ENCODE assay signal across 1 cellular context in the genomic region with DNA sequence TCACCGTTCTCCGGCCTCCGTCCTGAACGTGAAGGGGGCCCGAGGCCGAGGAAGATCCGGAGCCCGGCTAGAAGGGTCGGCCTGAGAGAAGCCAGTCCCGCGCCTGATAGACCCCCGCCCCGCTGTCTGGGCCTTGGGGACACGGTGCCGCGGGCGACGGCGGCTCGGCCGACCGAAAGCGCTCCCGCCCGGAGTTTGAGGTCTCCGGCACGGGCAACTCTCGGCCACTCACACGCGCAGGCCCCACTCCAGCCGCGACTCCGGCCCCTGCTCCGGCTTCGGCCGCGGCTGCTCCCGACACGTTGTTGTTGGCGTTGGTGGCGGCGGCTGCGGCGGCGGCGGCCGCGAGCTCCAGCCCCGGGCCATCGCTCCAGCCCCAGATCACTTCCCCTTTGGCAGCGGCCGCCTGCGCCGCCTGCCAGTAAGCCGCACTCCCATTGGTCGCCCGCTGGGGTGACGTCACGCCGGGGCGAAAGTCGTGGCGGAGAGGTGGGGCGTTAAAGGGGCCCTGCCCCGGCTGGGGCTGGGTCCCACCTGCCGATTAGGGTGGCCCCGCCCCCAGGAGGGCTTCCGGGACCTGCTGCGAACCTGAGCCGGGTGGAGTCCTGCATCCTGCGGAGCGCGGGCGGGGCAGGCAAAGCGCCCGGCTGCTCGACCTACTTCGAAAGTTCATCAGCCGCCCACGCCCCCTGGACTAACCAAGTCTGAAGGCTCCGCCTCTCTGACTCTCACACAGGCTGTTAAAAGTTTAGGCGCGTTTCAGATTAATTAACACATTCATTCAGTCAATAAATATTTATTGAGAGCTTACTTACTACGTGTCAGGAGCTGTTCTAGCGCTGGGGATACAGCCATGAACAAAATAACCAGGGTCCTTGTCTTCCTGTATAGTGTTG.
TF ChIP-seq lines count a peak whose summit lies in the region.

A gene with protein sequence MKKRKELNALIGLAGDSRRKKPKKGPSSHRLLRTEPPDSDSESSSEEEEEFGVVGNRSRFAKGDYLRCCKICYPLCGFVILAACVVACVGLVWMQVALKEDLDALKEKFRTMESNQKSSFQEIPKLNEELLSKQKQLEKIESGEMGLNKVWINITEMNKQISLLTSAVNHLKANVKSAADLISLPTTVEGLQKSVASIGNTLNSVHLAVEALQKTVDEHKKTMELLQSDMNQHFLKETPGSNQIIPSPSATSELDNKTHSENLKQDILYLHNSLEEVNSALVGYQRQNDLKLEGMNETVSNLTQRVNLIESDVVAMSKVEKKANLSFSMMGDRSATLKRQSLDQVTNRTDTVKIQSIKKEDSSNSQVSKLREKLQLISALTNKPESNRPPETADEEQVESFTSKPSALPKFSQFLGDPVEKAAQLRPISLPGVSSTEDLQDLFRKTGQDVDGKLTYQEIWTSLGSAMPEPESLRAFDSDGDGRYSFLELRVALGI (minus strand): TSS at position 388 of the 896 bp plus-strand sequence. CDS start 1,027 bp downstream, outside the sequence.

TF ChIP-seq in K562, 482 proteins besides CTCF, POLR2A, EP300 and RAD21 (continued from another document):
- TF ChIP-seq, protein P1, sequence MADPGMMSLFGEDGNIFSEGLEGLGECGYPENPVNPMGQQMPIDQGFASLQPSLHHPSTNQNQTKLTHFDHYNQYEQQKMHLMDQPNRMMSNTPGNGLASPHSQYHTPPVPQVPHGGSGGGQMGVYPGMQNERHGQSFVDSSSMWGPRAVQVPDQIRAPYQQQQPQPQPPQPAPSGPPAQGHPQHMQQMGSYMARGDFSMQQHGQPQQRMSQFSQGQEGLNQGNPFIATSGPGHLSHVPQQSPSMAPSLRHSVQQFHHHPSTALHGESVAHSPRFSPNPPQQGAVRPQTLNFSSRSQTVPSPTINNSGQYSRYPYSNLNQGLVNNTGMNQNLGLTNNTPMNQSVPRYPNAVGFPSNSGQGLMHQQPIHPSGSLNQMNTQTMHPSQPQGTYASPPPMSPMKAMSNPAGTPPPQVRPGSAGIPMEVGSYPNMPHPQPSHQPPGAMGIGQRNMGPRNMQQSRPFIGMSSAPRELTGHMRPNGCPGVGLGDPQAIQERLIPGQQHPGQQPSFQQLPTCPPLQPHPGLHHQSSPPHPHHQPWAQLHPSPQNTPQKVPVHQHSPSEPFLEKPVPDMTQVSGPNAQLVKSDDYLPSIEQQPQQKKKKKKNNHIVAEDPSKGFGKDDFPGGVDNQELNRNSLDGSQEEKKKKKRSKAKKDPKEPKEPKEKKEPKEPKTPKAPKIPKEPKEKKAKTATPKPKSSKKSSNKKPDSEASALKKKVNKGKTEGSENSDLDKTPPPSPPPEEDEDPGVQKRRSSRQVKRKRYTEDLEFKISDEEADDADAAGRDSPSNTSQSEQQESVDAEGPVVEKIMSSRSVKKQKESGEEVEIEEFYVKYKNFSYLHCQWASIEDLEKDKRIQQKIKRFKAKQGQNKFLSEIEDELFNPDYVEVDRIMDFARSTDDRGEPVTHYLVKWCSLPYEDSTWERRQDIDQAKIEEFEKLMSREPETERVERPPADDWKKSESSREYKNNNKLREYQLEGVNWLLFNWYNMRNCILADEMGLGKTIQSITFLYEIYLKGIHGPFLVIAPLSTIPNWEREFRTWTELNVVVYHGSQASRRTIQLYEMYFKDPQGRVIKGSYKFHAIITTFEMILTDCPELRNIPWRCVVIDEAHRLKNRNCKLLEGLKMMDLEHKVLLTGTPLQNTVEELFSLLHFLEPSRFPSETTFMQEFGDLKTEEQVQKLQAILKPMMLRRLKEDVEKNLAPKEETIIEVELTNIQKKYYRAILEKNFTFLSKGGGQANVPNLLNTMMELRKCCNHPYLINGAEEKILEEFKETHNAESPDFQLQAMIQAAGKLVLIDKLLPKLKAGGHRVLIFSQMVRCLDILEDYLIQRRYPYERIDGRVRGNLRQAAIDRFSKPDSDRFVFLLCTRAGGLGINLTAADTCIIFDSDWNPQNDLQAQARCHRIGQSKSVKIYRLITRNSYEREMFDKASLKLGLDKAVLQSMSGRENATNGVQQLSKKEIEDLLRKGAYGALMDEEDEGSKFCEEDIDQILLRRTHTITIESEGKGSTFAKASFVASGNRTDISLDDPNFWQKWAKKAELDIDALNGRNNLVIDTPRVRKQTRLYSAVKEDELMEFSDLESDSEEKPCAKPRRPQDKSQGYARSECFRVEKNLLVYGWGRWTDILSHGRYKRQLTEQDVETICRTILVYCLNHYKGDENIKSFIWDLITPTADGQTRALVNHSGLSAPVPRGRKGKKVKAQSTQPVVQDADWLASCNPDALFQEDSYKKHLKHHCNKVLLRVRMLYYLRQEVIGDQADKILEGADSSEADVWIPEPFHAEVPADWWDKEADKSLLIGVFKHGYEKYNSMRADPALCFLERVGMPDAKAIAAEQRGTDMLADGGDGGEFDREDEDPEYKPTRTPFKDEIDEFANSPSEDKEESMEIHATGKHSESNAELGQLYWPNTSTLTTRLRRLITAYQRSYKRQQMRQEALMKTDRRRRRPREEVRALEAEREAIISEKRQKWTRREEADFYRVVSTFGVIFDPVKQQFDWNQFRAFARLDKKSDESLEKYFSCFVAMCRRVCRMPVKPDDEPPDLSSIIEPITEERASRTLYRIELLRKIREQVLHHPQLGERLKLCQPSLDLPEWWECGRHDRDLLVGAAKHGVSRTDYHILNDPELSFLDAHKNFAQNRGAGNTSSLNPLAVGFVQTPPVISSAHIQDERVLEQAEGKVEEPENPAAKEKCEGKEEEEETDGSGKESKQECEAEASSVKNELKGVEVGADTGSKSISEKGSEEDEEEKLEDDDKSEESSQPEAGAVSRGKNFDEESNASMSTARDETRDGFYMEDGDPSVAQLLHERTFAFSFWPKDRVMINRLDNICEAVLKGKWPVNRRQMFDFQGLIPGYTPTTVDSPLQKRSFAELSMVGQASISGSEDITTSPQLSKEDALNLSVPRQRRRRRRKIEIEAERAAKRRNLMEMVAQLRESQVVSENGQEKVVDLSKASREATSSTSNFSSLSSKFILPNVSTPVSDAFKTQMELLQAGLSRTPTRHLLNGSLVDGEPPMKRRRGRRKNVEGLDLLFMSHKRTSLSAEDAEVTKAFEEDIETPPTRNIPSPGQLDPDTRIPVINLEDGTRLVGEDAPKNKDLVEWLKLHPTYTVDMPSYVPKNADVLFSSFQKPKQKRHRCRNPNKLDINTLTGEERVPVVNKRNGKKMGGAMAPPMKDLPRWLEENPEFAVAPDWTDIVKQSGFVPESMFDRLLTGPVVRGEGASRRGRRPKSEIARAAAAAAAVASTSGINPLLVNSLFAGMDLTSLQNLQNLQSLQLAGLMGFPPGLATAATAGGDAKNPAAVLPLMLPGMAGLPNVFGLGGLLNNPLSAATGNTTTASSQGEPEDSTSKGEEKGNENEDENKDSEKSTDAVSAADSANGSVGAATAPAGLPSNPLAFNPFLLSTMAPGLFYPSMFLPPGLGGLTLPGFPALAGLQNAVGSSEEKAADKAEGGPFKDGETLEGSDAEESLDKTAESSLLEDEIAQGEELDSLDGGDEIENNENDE (IDR thresholded peaks at IDR 0.05; ENCODE audit: low read depth, low read length): no peak
- TF ChIP-seq C11orf30 (IDR thresholded peaks at IDR 0.05; ENCODE audit: low read depth) (peak; percentile 89), NCOA4 (IDR thresholded peaks at IDR 0.05; ENCODE audit: partially characterized antibody) (no peak)
- TF ChIP-seq, protein P2, sequence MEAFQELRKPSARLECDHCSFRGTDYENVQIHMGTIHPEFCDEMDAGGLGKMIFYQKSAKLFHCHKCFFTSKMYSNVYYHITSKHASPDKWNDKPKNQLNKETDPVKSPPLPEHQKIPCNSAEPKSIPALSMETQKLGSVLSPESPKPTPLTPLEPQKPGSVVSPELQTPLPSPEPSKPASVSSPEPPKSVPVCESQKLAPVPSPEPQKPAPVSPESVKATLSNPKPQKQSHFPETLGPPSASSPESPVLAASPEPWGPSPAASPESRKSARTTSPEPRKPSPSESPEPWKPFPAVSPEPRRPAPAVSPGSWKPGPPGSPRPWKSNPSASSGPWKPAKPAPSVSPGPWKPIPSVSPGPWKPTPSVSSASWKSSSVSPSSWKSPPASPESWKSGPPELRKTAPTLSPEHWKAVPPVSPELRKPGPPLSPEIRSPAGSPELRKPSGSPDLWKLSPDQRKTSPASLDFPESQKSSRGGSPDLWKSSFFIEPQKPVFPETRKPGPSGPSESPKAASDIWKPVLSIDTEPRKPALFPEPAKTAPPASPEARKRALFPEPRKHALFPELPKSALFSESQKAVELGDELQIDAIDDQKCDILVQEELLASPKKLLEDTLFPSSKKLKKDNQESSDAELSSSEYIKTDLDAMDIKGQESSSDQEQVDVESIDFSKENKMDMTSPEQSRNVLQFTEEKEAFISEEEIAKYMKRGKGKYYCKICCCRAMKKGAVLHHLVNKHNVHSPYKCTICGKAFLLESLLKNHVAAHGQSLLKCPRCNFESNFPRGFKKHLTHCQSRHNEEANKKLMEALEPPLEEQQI (IDR thresholded peaks at IDR 0.05): no peak
